In the genomic region with DNA sequence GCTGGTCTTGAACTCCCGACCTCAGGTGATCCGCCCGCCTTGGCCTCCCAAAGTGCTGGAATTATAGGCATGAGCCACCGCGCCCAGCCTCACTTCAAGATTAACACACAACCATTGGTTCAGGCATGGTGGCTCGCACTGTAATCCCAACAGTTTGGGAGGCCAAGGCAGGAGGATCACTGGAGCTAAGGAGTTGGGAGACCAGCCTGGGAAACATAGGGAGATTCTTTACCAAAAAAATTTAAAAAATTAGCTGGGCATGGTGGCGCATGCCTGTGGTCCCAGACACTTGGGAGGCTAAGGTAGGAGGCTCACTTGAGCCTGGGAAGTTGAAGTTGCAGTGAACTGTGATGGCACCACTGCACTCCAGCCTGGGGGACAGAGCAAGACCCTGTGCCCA, we compare ENCODE assay signal across 7 cellular contexts. TPM values are rescaled to one million over a fixed set of nuclear protein-coding genes. Genes with fewer than 3 reads are reported as not detected.
DNase-seq lines count a peak whose midpoint lies in the region; TF ChIP-seq lines count a peak whose summit lies in the region.
"Not testable (repeated sequence)": the region's sequence is repeated elsewhere in the genome, so short reads cannot be mapped to it uniquely, and the experiment has no call there.

No MANE protein-coding gene starts in this region.

- H3K9me3 ChIP-seq in GM23248 (ENCODE audit: low read depth); ascending aorta; esophagus squamous epithelium; left ventricle myocardium inferior (replicated peaks); skeletal muscle tissue (ENCODE audit: control insufficient read depth in 3 of 3, low read length in 3 of 3); tibial artery: not testable (repeated sequence)

- not testable (repeated sequence) for TF ChIP-seq POLR2A in esophagus squamous epithelium (IDR thresholded peaks at IDR 0.05)

- H3K27me3 Mint-ChIP-seq in osteocyte (ENCODE audit: unreplicated experiment), result not testable (repeated sequence)

- not testable (repeated sequence) for H4K20me1 ChIP-seq in GM23248 (ENCODE audit: insufficient read depth)

- in situ Hi-C loops in GM23248 (cut with MboI), result not testable (repeated sequence)

- not testable (repeated sequence) for H3K4me3 ChIP-seq in GM23248; ascending aorta; esophagus squamous epithelium; left ventricle myocardium inferior; skeletal muscle tissue (ENCODE audit: low read length in 3 of 3); tibial artery

- peaks cover 74% of the 10 kb centered on the region for H3K79me2 ChIP-seq in GM23248 (ENCODE audit: insufficient read depth)

- peak overlapping the region; percentile 95; the same call in 1 of the 2 replicates for H3K27ac ChIP-seq in GM23248
- H3K27ac ChIP-seq in ascending aorta, result peak overlapping the region; percentile 92 to 94
- H3K27ac ChIP-seq in esophagus squamous epithelium, result peak overlapping the region in 3 of 4 donors; percentile 59 to 85 (median 83)
- H3K27ac ChIP-seq in left ventricle myocardium inferior (replicated peaks), result peak overlapping the region; percentile 89
- H3K27ac ChIP-seq in skeletal muscle tissue (ENCODE audit: low read depth, low read length), result peak overlapping the region; percentile 78
- peak overlapping the region; percentile 85 to 91 for H3K27ac ChIP-seq in tibial artery

- H3K4me1 ChIP-seq in GM23248 (ENCODE audit: insufficient read depth) (peaks cover 28% of the 10 kb centered on the region), ascending aorta (peaks cover 20 to 45% of the 10 kb centered on the region in 2 donors), esophagus squamous epithelium (peaks cover 0 to 34% (median 2%) of the 10 kb centered on the region in 3 donors), left ventricle myocardium inferior (peaks cover 44% of the 10 kb centered on the region), skeletal muscle tissue (ENCODE audit: control insufficient read depth in 3 of 3, insufficient read depth in 3 of 3, low read length in 3 of 3) (peaks cover 12 to 17% (median 13%) of the 10 kb centered on the region in 3 donors), tibial artery (peaks cover 0 to 88% (median 37%) of the 10 kb centered on the region in 4 donors)

- not testable (repeated sequence) for H3K9me3 Mint-ChIP-seq in osteocyte (ENCODE audit: unreplicated experiment)

- not testable (repeated sequence) for H3K27me3 ChIP-seq in GM23248 (replicated peaks; ENCODE audit: insufficient read depth); ascending aorta; esophagus squamous epithelium; left ventricle myocardium inferior (ENCODE audit: low read depth); skeletal muscle tissue (ENCODE audit: control insufficient read depth in 3 of 3, insufficient read depth in 3 of 3, low read length in 3 of 3); tibial artery

- intact Hi-C loops in ascending aorta (cut with DNase I), result loop anchor here (2.0 kb wide), 4 partner anchors 13 to 87 kb away; partner anchors contain the start of genes ABCB10 and NUP133
- intact Hi-C loops in esophagus squamous epithelium (cut with DNase I); left ventricle myocardium inferior (cut with micrococcal nuclease): not testable (repeated sequence)
- intact Hi-C loops in tibial artery (cut with DNase I; ENCODE audit: low total_unique reads), result loop anchor here (5.0 kb wide), 1 partner anchor 34 kb away; no protein-coding TSS in a partner anchor

- not testable (repeated sequence) for H3K4me2 ChIP-seq in GM23248 (ENCODE audit: unreplicated experiment)

- WGBS in GM23248 (ENCODE audit: low coverage in 1 of 2, low lambda C conversion rate in 2 of 2, missing lambda C conversion rate in 2 of 2), 2 experiments, result 89 to 96% methylated on average over 7 of the region's 7 CpGs
- WGBS in esophagus squamous epithelium, 2 donors, result 100% methylated on average over 1 to 2 of the region's 7 CpGs

- peaks cover 24% of the 10 kb centered on the region for H3K36me3 ChIP-seq in GM23248 (ENCODE audit: low read depth)
- peaks cover 13 to 20% of the 10 kb centered on the region in 2 donors for H3K36me3 ChIP-seq in ascending aorta
- H3K36me3 ChIP-seq in esophagus squamous epithelium, result peaks cover 6 to 64% (median 9%) of the 10 kb centered on the region in 3 donors
- H3K36me3 ChIP-seq in left ventricle myocardium inferior, result peaks cover 36% of the 10 kb centered on the region
- H3K36me3 ChIP-seq in skeletal muscle tissue (ENCODE audit: control insufficient read depth in 3 of 3, insufficient read depth in 3 of 3, low read length in 3 of 3), result peaks cover 12 to 20% (median 15%) of the 10 kb centered on the region in 3 donors
- peaks cover 22 to 30% (median 25%) of the 10 kb centered on the region in 3 donors for H3K36me3 ChIP-seq in tibial artery

- peaks cover 33% of the 10 kb centered on the region for H3K36me3 Mint-ChIP-seq in osteocyte (ENCODE audit: unreplicated experiment)

- not testable (repeated sequence) for H2AFZ ChIP-seq in GM23248

- not testable (repeated sequence) for H3K4me3 Mint-ChIP-seq in osteocyte (ENCODE audit: unreplicated experiment)

- H3K9ac ChIP-seq in GM23248; skeletal muscle tissue (ENCODE audit: low read depth in 1 of 3, low read length in 3 of 3): not testable (repeated sequence)

- peaks cover 32% of the 10 kb centered on the region for H3F3A ChIP-seq in GM23248 (ENCODE audit: insufficient read depth)

- not testable (repeated sequence) for H3K9me2 ChIP-seq in GM23248 (ENCODE audit: insufficient read depth)

- not testable (repeated sequence) for TF ChIP-seq CTCF in ascending aorta (IDR thresholded peaks at IDR 0.05); esophagus squamous epithelium (IDR thresholded peaks at IDR 0.05); left ventricle myocardium inferior (IDR thresholded peaks at IDR 0.05; ENCODE audit: borderline replicate concordance); osteocyte (IDR thresholded peaks at IDR 0.05); tibial artery (IDR thresholded peaks at IDR 0.05)

- peaks cover 29% of the 10 kb centered on the region for H3K4me1 Mint-ChIP-seq in osteocyte (ENCODE audit: unreplicated experiment)

- DNase-seq in GM23248; ascending aorta (ENCODE audit: low spot score in 2 of 2); esophagus squamous epithelium (lab: John Stamatoyannopoulos, UW); left ventricle myocardium inferior; osteocyte (ENCODE audit: extremely low spot score, unreplicated experiment); tibial artery: not testable (repeated sequence)

- peak overlapping the region; percentile 94 for H3K27ac Mint-ChIP-seq in osteocyte (ENCODE audit: unreplicated experiment)

RNA-seq across cellular contexts. Expression of gene TAF5L, which starts 30.0 kb away (rescaled TPM):
- 13.2 and 24.2 TPM in 2 replicates for total RNA-seq in GM23248 (2014; rRNA removed; shearing (Covaris generic))
- 2.6 and 3.0 TPM in 2 replicates for polyA plus RNA-seq in GM23248 (2016; fragmentation: Nextera tagmentation; extraction: Ambion mirVana)
- total RNA-seq in ascending aorta (21.7 TPM), esophagus squamous epithelium (10 to 100 TPM in 3 of 4 donors, 1 to 10 TPM in 1; 7.8 to 15.8 (median 12.7) TPM), left ventricle myocardium inferior (9.3 TPM), osteocyte (18.3 and 18.4 TPM in 2 replicates), skeletal muscle tissue (9.9 TPM)

RNA-seq across cellular contexts. Expression of gene URB2, which starts 30.2 kb away (rescaled TPM):
- 6.3 and 7.6 TPM in 2 replicates for total RNA-seq in GM23248 (2014; rRNA removed; shearing (Covaris generic))
- 3.3 and 3.5 TPM in 2 replicates for polyA plus RNA-seq in GM23248 (2016; fragmentation: Nextera tagmentation; extraction: Ambion mirVana)
- total RNA-seq in ascending aorta, result 1.8 TPM
- total RNA-seq in esophagus squamous epithelium, result 10 to 100 TPM in 2 of 4 donors, 1 to 10 TPM in 2; 7.8 to 14.1 (median 11.0) TPM
- 3.5 TPM for total RNA-seq in left ventricle myocardium inferior
- 11.1 and 11.5 TPM in 2 replicates for total RNA-seq in osteocyte
- 11.0 TPM for total RNA-seq in skeletal muscle tissue

RNA-seq across cellular contexts. Expression of gene ABCB10, which starts 37.4 kb away (rescaled TPM):
- total RNA-seq in GM23248 (2014; rRNA removed; shearing (Covaris generic)), result 19.0 and 25.2 TPM in 2 replicates
- 7.4 and 7.6 TPM in 2 replicates for polyA plus RNA-seq in GM23248 (2016; fragmentation: Nextera tagmentation; extraction: Ambion mirVana)
- total RNA-seq in ascending aorta (25.2 TPM), esophagus squamous epithelium (10 to 100 TPM in 3 of 4 donors, 1 to 10 TPM in 1; 9.9 to 18.6 (median 14.3) TPM), left ventricle myocardium inferior (9.3 TPM), osteocyte (20.1 and 20.2 TPM in 2 replicates), skeletal muscle tissue (11.5 TPM)
